In genomic region chr15:60392601-60392985, GRCh38 we compare ENCODE assay signal across 8 cellular contexts. TPM values are rescaled to one million over a fixed set of nuclear protein-coding genes. Genes with fewer than 3 reads are reported as not detected.
DNase-seq lines count a peak whose midpoint lies in the region; ATAC-seq and TF ChIP-seq lines count a peak whose summit lies in the region.

No MANE protein-coding gene starts in this region.

- intact Hi-C loops in activated CD4-positive, alpha-beta T cell treated with anti-CD3 and anti-CD28 coated beads for 36 hours (cut with DNase I, micrococcal nuclease) = loop anchor here (1.0 to 10.0 kb wide), 3 partner anchors 30 to 473 kb away; no protein-coding TSS in a partner anchor
- intact Hi-C loops in activated CD4-positive, alpha-beta T cell treated with anti-CD3 and anti-CD28 coated beads, Interleukin-2, amount 10 ng/mL, durations not matched to agents 24 days and 14 days (cut with micrococcal nuclease) = loop anchor here (2.0 kb wide), 1 partner anchor 328 kb away; no protein-coding TSS in a partner anchor
- intact Hi-C loops in spleen (cut with DNase I; ENCODE audit: low total_unique reads) = no loop called here

- H3K27ac Mint-ChIP-seq in activated CD4-positive, alpha-beta T cell treated with anti-CD3 and anti-CD28 coated beads for 36 hours = no peak overlapping the region
- H3K27ac Mint-ChIP-seq in activated CD4-positive, alpha-beta T cell treated with anti-CD3 and anti-CD28 coated beads, Interleukin-2, amount 10 ng/mL, durations not matched to agents 24 days and 14 days = peak overlapping the region; percentile 85

- peaks cover 10% of the 10 kb centered on the region for H3K36me3 Mint-ChIP-seq in activated CD4-positive, alpha-beta T cell treated with anti-CD3 and anti-CD28 coated beads for 36 hours (ENCODE audit: low read depth)
- peaks cover 51% of the 10 kb centered on the region for H3K36me3 Mint-ChIP-seq in activated CD4-positive, alpha-beta T cell treated with anti-CD3 and anti-CD28 coated beads, Interleukin-2, amount 10 ng/mL, durations not matched to agents 24 days and 14 days (ENCODE audit: low read depth)

- H3K36me3 ChIP-seq in spleen = peaks cover 0 to 20% (median 0%) of the 10 kb centered on the region in 6 donors

- peaks cover 51 to 100% (median 89%) of the 10 kb centered on the region in 6 donors for H3K4me1 ChIP-seq in spleen

- POLR2A ChIA-PET in activated CD4-positive, alpha-beta T cell treated with anti-CD3 and anti-CD28 coated beads for 36 hours (lab: Charles Lee) = interaction anchor here (0.9 kb wide), 1 partner anchor 30 kb away, joined by 6 read pairs; no protein-coding TSS in a partner anchor

- H3K27ac ChIP-seq in spleen = peak overlapping the region in 7 of 8 donors; percentile 40 to 97 (median 92)

- DNase-seq in activated CD4-positive, alpha-beta T cell treated with anti-CD3 and anti-CD28 coated beads for 36 hours = peak; percentile 70
- no peak for DNase-seq in activated CD4-positive, alpha-beta T cell treated with anti-CD3 and anti-CD28 coated beads for 1 hour
- peak; percentile 82 for DNase-seq in activated CD4-positive, alpha-beta T cell treated with anti-CD3 and anti-CD28 coated beads, Interleukin-2, amount 10 ng/mL, durations not matched to agents 24 days and 14 days
- DNase-seq in fibroblast of the aortic adventitia (ENCODE audit: low read depth) (peak; percentile 83), spleen (no peak), NCI-H1417 treated with DMSO at 0.1 percent for 48 hours (lab: John Stamatoyannopoulos, UW) (no peak), RPMI8226 (no peak)

- H3K27me3 ChIP-seq in spleen (replicated peaks in 1 of 7) = peaks cover 0 to 12% (median 0%) of the 10 kb centered on the region in 7 donors

- H3K4me3 ChIP-seq in fibroblast of the aortic adventitia (ENCODE audit: low read depth, low read length) = peak overlapping the region; percentile 47
- no peak overlapping the region for H3K4me3 ChIP-seq in spleen

- CTCF ChIA-PET in activated CD4-positive, alpha-beta T cell treated with anti-CD3 and anti-CD28 coated beads for 36 hours (lab: Charles Lee) = interaction anchor here (0.8 to 1.9 kb wide), 2 partner anchors 30 to 133 kb away, joined by 3 to 8 read pairs; no protein-coding TSS in a partner anchor

- H3K4me3 Mint-ChIP-seq in activated CD4-positive, alpha-beta T cell treated with anti-CD3 and anti-CD28 coated beads for 36 hours = no peak overlapping the region
- peak overlapping the region; percentile 36 for H3K4me3 Mint-ChIP-seq in activated CD4-positive, alpha-beta T cell treated with anti-CD3 and anti-CD28 coated beads, Interleukin-2, amount 10 ng/mL, durations not matched to agents 24 days and 14 days

- H3K27me3 Mint-ChIP-seq in activated CD4-positive, alpha-beta T cell treated with anti-CD3 and anti-CD28 coated beads for 36 hours = no peaks in the 10 kb centered on the region
- no peaks in the 10 kb centered on the region for H3K27me3 Mint-ChIP-seq in activated CD4-positive, alpha-beta T cell treated with anti-CD3 and anti-CD28 coated beads, Interleukin-2, amount 10 ng/mL, durations not matched to agents 24 days and 14 days

- ATAC-seq in activated CD4-positive, alpha-beta T cell treated with anti-CD3 and anti-CD28 coated beads for 36 hours = peak; percentile 52
- ATAC-seq in GM21526 (IDR thresholded peaks at IDR 0.05; ENCODE audit: low FRiP score, unreplicated experiment) = no peak

- no peak for TF ChIP-seq CTCF in fibroblast of the aortic adventitia (IDR thresholded peaks at IDR 0.05; ENCODE audit: insufficient read depth, low read length)
- TF ChIP-seq CTCF in spleen (IDR thresholded peaks at IDR 0.05 in 8 of 11, conservative IDR thresholded peaks at IDR 0.05 in 3 of 11) = no peak

- H3K9me3 ChIP-seq in spleen = no peaks in the 10 kb centered on the region

- TF ChIP-seq POLR2A in spleen (IDR thresholded peaks at IDR 0.05) = no peak

- H3K9me3 Mint-ChIP-seq in activated CD4-positive, alpha-beta T cell treated with anti-CD3 and anti-CD28 coated beads for 36 hours (ENCODE audit: low read depth) = no peaks in the 10 kb centered on the region
- H3K9me3 Mint-ChIP-seq in activated CD4-positive, alpha-beta T cell treated with anti-CD3 and anti-CD28 coated beads, Interleukin-2, amount 10 ng/mL, durations not matched to agents 24 days and 14 days = no peaks in the 10 kb centered on the region

- H3K4me1 Mint-ChIP-seq in activated CD4-positive, alpha-beta T cell treated with anti-CD3 and anti-CD28 coated beads for 36 hours = peaks cover 63% of the 10 kb centered on the region
- H3K4me1 Mint-ChIP-seq in activated CD4-positive, alpha-beta T cell treated with anti-CD3 and anti-CD28 coated beads, Interleukin-2, amount 10 ng/mL, durations not matched to agents 24 days and 14 days = peaks cover 76% of the 10 kb centered on the region

- WGBS in spleen, 5 donors = 36 to 49% (median 45%) methylated on average over 3 of the region's 3 CpGs

RNA-seq across cellular contexts. Expression of gene ANXA2, which starts 5.2 kb away (rescaled TPM):
- 10 to 100 TPM; 65.9 to 80.2 TPM for total RNA-seq in activated CD4-positive, alpha-beta T cell treated with anti-CD3 and anti-CD28 coated beads for 36 hours
- 214 and 225 TPM in 2 replicates for total RNA-seq in activated CD4-positive, alpha-beta T cell treated with anti-CD3 and anti-CD28 coated beads, Interleukin-2, amount 10 ng/mL, durations not matched to agents 24 days and 14 days
- total RNA-seq in fibroblast of the aortic adventitia (ENCODE audit: low replicate concordance) (2,605 and 3,136 TPM in 2 replicates), spleen (100 to 1,000 TPM; 191 to 397 (median 338) TPM)
- polyA plus RNA-seq in spleen = 100 to 1,000 TPM; 163 to 437 (median 230) TPM

Comparison
In these comparisons a context has a peak if more than half of its experiments do, and no peak if none do; other contexts are left out.
1. DNase-seq: peak in activated CD4-positive, alpha-beta T cell treated with anti-CD3 and anti-CD28 coated beads for 36 hours (single experiment), activated CD4-positive, alpha-beta T cell treated with anti-CD3 and anti-CD28 coated beads, Interleukin-2, amount 10 ng/mL, durations not matched to agents 24 days and 14 days (single experiment) and fibroblast of the aortic adventitia (single experiment); none in activated CD4-positive, alpha-beta T cell treated with anti-CD3 and anti-CD28 coated beads for 1 hour (single experiment), spleen (single experiment), NCI-H1417 treated with DMSO at 0.1 percent for 48 hours (single experiment) and RPMI8226 (single experiment).